8 cellular contexts compared by ENCODE assay signal in genomic region chr2:112254466-112255240, GRCh38. TPM values are rescaled to one million over a fixed set of nuclear protein-coding genes. Genes with fewer than 3 reads are reported as not detected.
DNase-seq lines count a peak whose midpoint lies in the region; TF ChIP-seq lines count a peak whose summit lies in the region.

Gene ZC3H8, minus strand, starts transcription at chr2:112255042. Its CDS starts 61 bp downstream, at chr2:112254981.

- no peaks in the 10 kb centered on the region for H3K9me3 ChIP-seq in SJSA1 (replicated peaks)
- no peaks in the 10 kb centered on the region for H3K9me3 ChIP-seq in neuron (ENCODE audit: low read length)
- no peaks in the 10 kb centered on the region for H3K9me3 ChIP-seq in subcutaneous abdominal adipose tissue (ENCODE audit: control insufficient read depth in 5 of 5, low read length in 5 of 5)

- H3K9ac ChIP-seq in subcutaneous abdominal adipose tissue (ENCODE audit: low read length in 5 of 5): peak within 1 kb of the TSS in 4 of 5 donors; percentile 77 to 87 (median 84)

- peak; percentile 72 for DNase-seq in GM04504 (ENCODE audit: low read depth)
- DNase-seq in HEK293T (ENCODE audit: extremely low spot score): peak; percentile 99
- peak; percentile 85 for DNase-seq in MV-4-11 (lab: John Stamatoyannopoulos, UW)
- peak; percentile 84 to 91 for DNase-seq in SJSA1 (ENCODE audit: low read depth in 1 of 2, low spot score in 2 of 2)
- DNase-seq in activated naive CD4-positive, alpha-beta T cell (lab: John Stamatoyannopoulos, UW): peak; percentile 87 to 95 (median 92)
- DNase-seq in foreskin melanocyte: peak; percentile 68

- peak within 1 kb of the TSS; percentile 94 for H2AFZ ChIP-seq in neuron (ENCODE audit: low read depth, low read length)

- H3K4me3 ChIP-seq in SJSA1 (peak within 1 kb of the TSS; percentile 53), neuron (ENCODE audit: low read length) (peak within 1 kb of the TSS; percentile 65), subcutaneous abdominal adipose tissue (ENCODE audit: low read depth in 1 of 5, low read length in 5 of 5) (peak within 1 kb of the TSS; percentile 76 to 87 (median 80))

- no peaks in the 10 kb centered on the region for H3K27me3 ChIP-seq in SJSA1 (replicated peaks)
- H3K27me3 ChIP-seq in neuron (ENCODE audit: insufficient read depth, low read length): no peaks in the 10 kb centered on the region
- H3K27me3 ChIP-seq in subcutaneous abdominal adipose tissue (ENCODE audit: control insufficient read depth in 5 of 5, insufficient read depth in 4 of 5, low read length in 5 of 5): no peaks in the 10 kb centered on the region

- CTCF ChIA-PET in HEK293T (lab: Yijun Ruan, JAX): no interaction called here

- H3K27ac ChIP-seq in SJSA1 (peak within 1 kb of the TSS; percentile 17; the same call in 1 of the 2 replicates), subcutaneous abdominal adipose tissue (ENCODE audit: low read depth, low read length) (peak within 1 kb of the TSS; percentile 81)

- H3K36me3 ChIP-seq in SJSA1: no peaks in the 10 kb centered on the region
- H3K36me3 ChIP-seq in neuron (ENCODE audit: insufficient read depth, low read length): no peaks in the 10 kb centered on the region
- no peaks in the 10 kb centered on the region for H3K36me3 ChIP-seq in subcutaneous abdominal adipose tissue (ENCODE audit: control insufficient read depth in 5 of 5, insufficient read depth in 5 of 5, low read length in 5 of 5)

- peaks cover 10% of the 10 kb centered on the region for H3K4me1 ChIP-seq in SJSA1 (replicated peaks)
- peaks cover 3% of the 10 kb centered on the region for H3K4me1 ChIP-seq in neuron (ENCODE audit: insufficient read depth, low read length)
- H3K4me1 ChIP-seq in subcutaneous abdominal adipose tissue (ENCODE audit: control insufficient read depth in 5 of 5, insufficient read depth in 5 of 5, low read length in 5 of 5): peaks cover 0 to 17% (median 15%) of the 10 kb centered on the region in 5 donors

- POLR2A ChIA-PET in HEK293T (lab: Yijun Ruan, JAX): interaction anchor here (0.6 to 1.7 kb wide), 22 partner anchors 8 to 1104 kb away, joined by 3 to 13 read pairs (median 4); partner anchors contain the start of genes FBLN7 and MERTK

TF ChIP-seq in HEK293T, 16 proteins besides CTCF, POLR2A, EP300 and RAD21:
- TF ChIP-seq, protein P1, sequence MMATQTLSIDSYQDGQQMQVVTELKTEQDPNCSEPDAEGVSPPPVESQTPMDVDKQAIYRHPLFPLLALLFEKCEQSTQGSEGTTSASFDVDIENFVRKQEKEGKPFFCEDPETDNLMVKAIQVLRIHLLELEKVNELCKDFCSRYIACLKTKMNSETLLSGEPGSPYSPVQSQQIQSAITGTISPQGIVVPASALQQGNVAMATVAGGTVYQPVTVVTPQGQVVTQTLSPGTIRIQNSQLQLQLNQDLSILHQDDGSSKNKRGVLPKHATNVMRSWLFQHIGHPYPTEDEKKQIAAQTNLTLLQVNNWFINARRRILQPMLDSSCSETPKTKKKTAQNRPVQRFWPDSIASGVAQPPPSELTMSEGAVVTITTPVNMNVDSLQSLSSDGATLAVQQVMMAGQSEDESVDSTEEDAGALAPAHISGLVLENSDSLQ (IDR thresholded peaks at IDR 0.05): peak; percentile 77
- TF ChIP-seq L3MBTL2 (conservative IDR thresholded peaks at IDR 0.05) (peak; percentile 94), BHLHE40 (IDR thresholded peaks at IDR 0.05; ENCODE audit: borderline replicate concordance) (no peak)

RNA-seq across cellular contexts. Expression of gene ZC3H8, which starts in this region (rescaled TPM):
- total RNA-seq in SJSA1 (2014; rRNA removed; shearing (Covaris generic)): 5.7 and 54.2 TPM in 2 replicates

Comparison
In these comparisons a context has a peak if more than half of its experiments do, and no peak if none do; other contexts are left out.
1. Peak in every context shown above with its lines: DNase-seq, H3K4me3 ChIP-seq and H3K27ac ChIP-seq.